Comparison of ENCODE assay signal across 32 cellular contexts in genomic region chr4:1667273-1667672, GRCh38.
"Had no signal": no experiment of that assay in that cellular context is flagged by ENCODE, and none has a peak within 500 bp of the region (broad histone marks: within the 10 kb centered on the region; RNA-seq: fewer than 3 reads in every experiment).

No MANE protein-coding gene starts in this region.

- H3K9ac ChIP-seq: KMS-11 had no signal

- H3K27ac ChIP-seq: brain microvascular endothelial cell, KMS-11 had no signal

- H3K36me3 ChIP-seq: brain microvascular endothelial cell had no signal

- ATAC-seq: activated T-cell treated with anti-CD3 and anti-CD28 coated beads, Interleukin-2, amount 50 U/mL, for 4 hours; Panc1; T-cell had no signal

- H3K4me2 ChIP-seq: KMS-11 had no signal

- DNase-seq: activated B cell treated with CpG ODN at 0.5 μM for 24 hours; activated CD4-positive, alpha-beta memory T cell treated with anti-CD3 and anti-CD28 coated beads for 36 hours; activated CD4-positive, alpha-beta T cell treated with anti-CD3 and anti-CD28 coated beads for 4 hours; activated CD4-positive, alpha-beta T cell treated with anti-CD3 and anti-CD28 coated beads, Interleukin-2, amount 50 U/mL, for 1 hour; activated CD4-positive, CD25-positive, alpha-beta regulatory T cell treated with anti-CD3 and anti-CD28 coated beads, Interleukin-2, amount 50 U/mL, for 72 hours; activated CD8-positive, alpha-beta memory T cell treated with anti-CD3 and anti-CD28 coated beads, Interleukin-2, amount 50 U/mL, for 4 hours; activated gamma-delta T cell treated with Interleukin-2 at 50 U/mL for 16 hours; activated naive CD4-positive, alpha-beta T cell treated with anti-CD3 and anti-CD28 coated beads for 36 hours; activated naive CD8-positive, alpha-beta T cell treated with anti-CD3 and anti-CD28 coated beads for 36 hours; activated T-cell treated with anti-CD3 and anti-CD28 coated beads for 4 hours; activated T-cell treated with anti-CD3 and anti-CD28 coated beads, Interleukin-2, amount 50 U/mL, for 4 hours; amniotic stem cell; aorta; MM.1S; MV-4-11; NCI-H1092; NCI-H1417; NCI-H146; NCI-H187; NCI-H2081; NCI-H2171 treated with DMSO at 0.1 percent for 48 hours; NCI-H2227 treated with DMSO at 0.1 percent for 48 hours; NCI-H446; NCI-H524; NCI-H69; SIG-M5; T-cell; T-helper 2 cell; T-helper 9 cell had no signal

- H3K27me3 ChIP-seq: brain microvascular endothelial cell had no signal
